ENCODE assay signal across 8 cellular contexts in genomic region chr5:109468737-109469420, GRCh38. TPM values are rescaled to one million over a fixed set of nuclear protein-coding genes. Genes with fewer than 3 reads are reported as not detected.
A peak's percentile ranks its signal among the peaks of the same experiment; 100 is the strongest.
DNase-seq lines count a peak whose midpoint lies in the region; ATAC-seq and TF ChIP-seq lines count a peak whose summit lies in the region.

No MANE protein-coding gene starts in this region.

- H3K27me3 ChIP-seq in right atrium auricular region, result no peaks in the 10 kb centered on the region

- H3K36me3 ChIP-seq in right atrium auricular region, result no peaks in the 10 kb centered on the region

- peak; percentile 70 to 79 for TF ChIP-seq CTCF in right atrium auricular region (IDR thresholded peaks at IDR 0.05)

- no peaks in the 10 kb centered on the region for H3K9me3 ChIP-seq in right atrium auricular region

- intact Hi-C loops in sciatic nerve (cut with DNase I), result no loop called here

- H3K4me3 ChIP-seq in right atrium auricular region, result no peak overlapping the region

- DNase-seq in SIG-M5 treated with dmso at 0.1 percent for 504 hours (lab: John Stamatoyannopoulos, UW; ENCODE audit: unreplicated experiment) (peak; percentile 79), SIG-M5 (lab: John Stamatoyannopoulos, UW) (no peak), NCI-H1694 (lab: John Stamatoyannopoulos, UW) (peak; percentile 86), T-helper 2 cell (peak in 4 of 5 experiments; percentile 23 to 82 (median 46)), anterior cingulate cortex (lab: John Stamatoyannopoulos, UW) (peak in 55 of 58 donors; percentile 5 to 94 (median 66)), right atrium auricular region (ENCODE audit: low spot score) (peak; percentile 97), sciatic nerve (ENCODE audit: low spot score) (peak; percentile 99)

- H3K27ac ChIP-seq in right atrium auricular region, result no peak overlapping the region

- no peaks in the 10 kb centered on the region for H3K4me1 ChIP-seq in right atrium auricular region

- peak; percentile 95 for ATAC-seq in HG02943 (IDR thresholded peaks at IDR 0.05; ENCODE audit: low read depth, unreplicated experiment)
- peak; percentile 97 for ATAC-seq in sciatic nerve

RNA-seq across cellular contexts. Expression of gene PJA2, which starts 59.1 kb away (rescaled TPM):
- total RNA-seq in right atrium auricular region (10 to 100 TPM; 80.7 to 88.3 TPM), sciatic nerve (143 TPM)
